Comparison of ENCODE assay signal across 17 cellular contexts in the genomic region with DNA sequence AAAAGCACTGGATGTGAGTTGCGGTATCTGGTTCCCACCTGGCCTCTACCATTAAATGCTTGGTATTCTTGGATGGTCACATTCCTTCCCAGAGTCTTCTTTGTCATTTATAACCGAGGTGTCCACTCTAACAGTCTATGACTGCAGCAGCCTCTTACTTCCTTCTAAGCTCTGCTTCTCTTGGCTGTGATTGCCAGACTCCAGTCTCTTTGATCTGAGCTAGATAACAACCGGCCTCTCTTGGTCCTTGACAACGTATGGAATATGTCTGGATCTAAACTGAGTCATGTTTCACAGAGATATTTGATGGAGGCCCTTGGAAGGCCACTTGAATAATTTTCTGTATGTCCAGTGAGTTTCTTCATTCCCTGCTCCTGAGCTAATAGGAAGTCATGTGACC.
DNase-seq lines count a peak whose midpoint lies in the region; ATAC-seq and TF ChIP-seq lines count a peak whose summit lies in the region.
"Had no signal": no experiment of that assay in that cellular context is flagged by ENCODE, and none has a peak within 500 bp of the region (broad histone marks: within the 10 kb centered on the region; RNA-seq: fewer than 3 reads in every experiment).

No MANE protein-coding gene starts in this region.

- DNase-seq in WTC11 (ENCODE audit: low spot score) (no peak), islet precursor cell (peak; percentile 64), trophoblast cell (no peak), heart left ventricle (no peak), SIG-M5 (lab: John Stamatoyannopoulos, UW) (no peak), NCI-H748 (lab: John Stamatoyannopoulos, UW; ENCODE audit: unreplicated experiment) (no peak)
- DNase-seq: 8988T; ACHN; BE2C; C1 segment of cervical spinal cord; Caco-2; Calu3; CD4-positive, alpha-beta T cell; CD8-positive, alpha-beta T cell; DMS79 treated with DMSO at 0.1 percent for 48 hours; GF-D8 had no signal

- H3K9ac ChIP-seq in trophoblast cell (ENCODE audit: low read length): no peak overlapping the region
- H3K9ac ChIP-seq: BLaER1 had no signal

- H3K36me3 Mint-ChIP-seq in WTC11: peaks cover 5% of the 10 kb centered on the region
- H3K36me3 Mint-ChIP-seq: CD8-positive, alpha-beta T cell had no signal

- H3K4me1 ChIP-seq in trophoblast cell (ENCODE audit: control insufficient read depth in 1 of 2, insufficient read depth in 2 of 2, low read length in 2 of 2) (peaks cover 0 to 7% of the 10 kb centered on the region in 2 experiments), heart left ventricle (no peaks in the 10 kb centered on the region)
- H3K4me1 ChIP-seq: BE2C, BLaER1 had no signal

- H3K23ac ChIP-seq in trophoblast cell (ENCODE audit: low read length): no peak overlapping the region

- H2BK5ac ChIP-seq in trophoblast cell (ENCODE audit: low read depth, low read length, poor library complexity): no peak overlapping the region

- TF ChIP-seq POLR2A in heart left ventricle (IDR thresholded peaks at IDR 0.05): no peak

- no peak overlapping the region for H2BK120ac ChIP-seq in trophoblast cell (ENCODE audit: insufficient read depth, low read length, poor library complexity)

- ATAC-seq in WTC11: no peak
- ATAC-seq in heart left ventricle: no peak
- ATAC-seq: CD8-positive, alpha-beta T cell had no signal

- POLR2A ChIA-PET in WTC11 (lab: Charles Lee): interaction anchor here (1.1 kb wide), 1 partner anchor 16 kb away, joined by 3 read pairs; no protein-coding TSS in a partner anchor

- H3K27me3 ChIP-seq in trophoblast cell (ENCODE audit: insufficient read depth, low read length) (no peaks in the 10 kb centered on the region), heart left ventricle (peaks cover 0 to 3% (median 0%) of the 10 kb centered on the region in 9 donors)
- H3K27me3 ChIP-seq: BE2C, BLaER1 had no signal

- no peak overlapping the region for H2AK5ac ChIP-seq in trophoblast cell (ENCODE audit: low read length)

- CTCF ChIA-PET in WTC11 (lab: Charles Lee): interaction anchor here (0.6 kb wide), 1 partner anchor 34 kb away, joined by 3 read pairs; no protein-coding TSS in a partner anchor

- TF ChIP-seq CTCF in WTC11 (IDR thresholded peaks at IDR 0.05): no peak
- no peak for TF ChIP-seq CTCF in heart left ventricle (IDR thresholded peaks at IDR 0.05)

- no peak overlapping the region for H3K18ac ChIP-seq in trophoblast cell (ENCODE audit: low read length)

- H3K9me3 ChIP-seq in trophoblast cell (ENCODE audit: insufficient read depth, low read depth, low read length): peaks cover 5% of the 10 kb centered on the region
- peaks cover 0 to 5% (median 0%) of the 10 kb centered on the region in 12 donors for H3K9me3 ChIP-seq in heart left ventricle
- H3K9me3 ChIP-seq: BE2C had no signal

- H3K27ac ChIP-seq in trophoblast cell (ENCODE audit: low read depth, low read length): no peak overlapping the region
- H3K27ac ChIP-seq in heart left ventricle: no peak overlapping the region
- H3K27ac ChIP-seq: BLaER1 had no signal

- H3K4me3 Mint-ChIP-seq in WTC11: no peak overlapping the region
- H3K4me3 Mint-ChIP-seq: CD4-positive, alpha-beta T cell; CD8-positive, alpha-beta T cell had no signal

- intact Hi-C loops in heart left ventricle (cut with DNase I): no loop called here

- no peaks in the 10 kb centered on the region for H3K36me3 ChIP-seq in trophoblast cell (ENCODE audit: control insufficient read depth in 1 of 2, insufficient read depth in 2 of 2, low read length in 2 of 2)
- H3K36me3 ChIP-seq in heart left ventricle: no peaks in the 10 kb centered on the region
- H3K36me3 ChIP-seq: BE2C, BLaER1 had no signal

- no peak overlapping the region for H2AFZ ChIP-seq in trophoblast cell (ENCODE audit: insufficient read depth, low read length, poor library complexity)

- no peak overlapping the region for H4K91ac ChIP-seq in trophoblast cell (ENCODE audit: low read depth, low read length)

- no peak overlapping the region for H3K4ac ChIP-seq in trophoblast cell (ENCODE audit: low read depth, low read length)

- H3K27ac Mint-ChIP-seq in WTC11: no peak overlapping the region
- H3K27ac Mint-ChIP-seq: CD4-positive, alpha-beta T cell; CD8-positive, alpha-beta T cell had no signal

- no peak overlapping the region for H3K4me3 ChIP-seq in trophoblast cell (ENCODE audit: low read depth, low read length)
- H3K4me3 ChIP-seq in heart left ventricle: no peak overlapping the region
- H3K4me3 ChIP-seq: BLaER1 had no signal

- H3K4me2 ChIP-seq in trophoblast cell (ENCODE audit: low read length): peak overlapping the region; percentile 19
- H3K4me2 ChIP-seq: BLaER1 had no signal

- H3K4me1 Mint-ChIP-seq in WTC11: peaks cover 6% of the 10 kb centered on the region

- peaks cover 25% of the 10 kb centered on the region for H3K9me3 Mint-ChIP-seq in WTC11
- H3K9me3 Mint-ChIP-seq: CD4-positive, alpha-beta T cell had no signal

- no peaks in the 10 kb centered on the region for H3K79me2 ChIP-seq in trophoblast cell (ENCODE audit: control insufficient read depth, insufficient read depth, low read length, poor library complexity)

- H3K79me1 ChIP-seq in trophoblast cell (ENCODE audit: low read length): no peaks in the 10 kb centered on the region

- H4K12ac ChIP-seq in trophoblast cell (ENCODE audit: low read depth, low read length): no peak overlapping the region

- WGBS in trophoblast cell (ENCODE audit: extremely low coverage, insufficient coverage, insufficient read length): no CpG with 5 or more reads among the region's 4 CpGs
- 52 to 60% (median 57%) methylated on average over 4 of the region's 4 CpGs for WGBS in heart left ventricle, 4 donors

- peaks cover 17% of the 10 kb centered on the region for H3K27me3 Mint-ChIP-seq in WTC11 (ENCODE audit: low read depth)
- H3K27me3 Mint-ChIP-seq: CD4-positive, alpha-beta T cell had no signal

- no peak overlapping the region for H4K8ac ChIP-seq in trophoblast cell (ENCODE audit: low read depth, low read length)

- H3K14ac ChIP-seq in trophoblast cell (ENCODE audit: low read length): no peak overlapping the region

- H2BK12ac ChIP-seq in trophoblast cell (ENCODE audit: low read length): no peak overlapping the region

TF ChIP-seq in WTC11, 78 proteins besides CTCF, POLR2A, EP300 and RAD21:
- TF ChIP-seq, protein P1, sequence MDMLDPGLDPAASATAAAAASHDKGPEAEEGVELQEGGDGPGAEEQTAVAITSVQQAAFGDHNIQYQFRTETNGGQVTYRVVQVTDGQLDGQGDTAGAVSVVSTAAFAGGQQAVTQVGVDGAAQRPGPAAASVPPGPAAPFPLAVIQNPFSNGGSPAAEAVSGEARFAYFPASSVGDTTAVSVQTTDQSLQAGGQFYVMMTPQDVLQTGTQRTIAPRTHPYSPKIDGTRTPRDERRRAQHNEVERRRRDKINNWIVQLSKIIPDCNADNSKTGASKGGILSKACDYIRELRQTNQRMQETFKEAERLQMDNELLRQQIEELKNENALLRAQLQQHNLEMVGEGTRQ (CRISPR knock-in tag; IDR thresholded peaks at IDR 0.05): 0 out of 2 replicates have a peak, but pooled peaks have one; percentile 26
- TF ChIP-seq CREB1 (CRISPR knock-in tag; IDR thresholded peaks at IDR 0.05): no peak
